12 cellular contexts compared by ENCODE assay signal in the genomic region with DNA sequence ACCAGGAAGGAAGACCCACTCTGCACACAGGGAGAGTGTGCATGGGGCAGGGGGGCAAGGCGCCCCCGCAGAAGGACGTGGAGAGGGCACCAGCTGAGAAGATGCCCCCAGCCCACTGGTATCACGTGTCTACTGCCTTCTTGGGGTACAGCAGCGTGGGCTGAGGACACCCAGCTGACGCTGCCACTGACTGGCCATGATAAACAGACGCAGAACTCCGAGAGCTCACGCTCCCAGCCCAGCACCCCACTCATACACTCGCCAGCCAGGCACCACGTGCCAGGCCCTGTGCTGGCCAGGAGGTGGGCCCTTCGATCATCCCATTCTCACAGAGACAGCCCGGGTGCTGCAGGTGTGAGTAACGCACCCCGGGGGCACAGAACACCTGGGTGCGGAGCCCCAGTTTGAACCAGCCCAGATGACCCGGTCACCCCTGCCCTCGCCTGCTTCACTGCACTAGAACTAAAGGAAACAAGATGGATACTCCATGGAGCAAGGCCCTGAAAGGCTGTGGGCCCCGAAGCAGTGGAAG.
A peak's percentile ranks its signal among the peaks of the same experiment; 100 is the strongest.
DNase-seq lines count a peak whose midpoint lies in the region; ATAC-seq and TF ChIP-seq lines count a peak whose summit lies in the region.
"Had no signal": no experiment of that assay in that cellular context is flagged by ENCODE, and none has a peak within 500 bp of the region (broad histone marks: within the 10 kb centered on the region; RNA-seq: fewer than 3 reads in every experiment).

No MANE protein-coding gene starts in this region.

- ATAC-seq in GM23338: no peak; the same call in 2 of the 3 replicates
- ATAC-seq in activated CD8-positive, alpha-beta T cell treated with anti-CD3 and anti-CD28 coated beads for 36 hours: no peak
- ATAC-seq: PC-3 had no signal

- no peaks in the 10 kb centered on the region for H3K9me3 Mint-ChIP-seq in GM23338
- peaks cover 5% of the 10 kb centered on the region for H3K9me3 Mint-ChIP-seq in glutamatergic neuron (ENCODE audit: unreplicated experiment)
- H3K9me3 Mint-ChIP-seq in neural progenitor cell: peaks cover 11% of the 10 kb centered on the region
- H3K9me3 Mint-ChIP-seq in activated CD8-positive, alpha-beta T cell treated with anti-CD3 and anti-CD28 coated beads for 36 hours: peaks cover 14% of the 10 kb centered on the region

- H3K9me3 ChIP-seq in BLaER1: peaks cover 22% of the 10 kb centered on the region
- H3K9me3 ChIP-seq in neural progenitor cell (ENCODE audit: low read depth): no peaks in the 10 kb centered on the region

- H3F3A ChIP-seq in GM23338 (replicated peaks; ENCODE audit: low read depth): no peaks in the 10 kb centered on the region
- H3F3A ChIP-seq in neural progenitor cell (ENCODE audit: low read depth): peaks cover 3% of the 10 kb centered on the region

- H3K9me2 ChIP-seq in GM23338 (ENCODE audit: insufficient read depth): no peaks in the 10 kb centered on the region

- no peak for TF ChIP-seq CTCF in GM23338 (conservative IDR thresholded peaks at IDR 0.05; ENCODE audit: low read depth in 2 of 2)
- no peak for TF ChIP-seq CTCF in glutamatergic neuron (IDR thresholded peaks at IDR 0.05; ENCODE audit: partially characterized antibody, unreplicated experiment)
- TF ChIP-seq CTCF in neural progenitor cell (IDR thresholded peaks at IDR 0.05): no peak
- TF ChIP-seq CTCF in activated CD8-positive, alpha-beta T cell treated with anti-CD3 and anti-CD28 coated beads for 36 hours (IDR thresholded peaks at IDR 0.05): no peak

- H3K27ac Mint-ChIP-seq in GM23338 (peak overlapping the region; percentile 91), glutamatergic neuron (ENCODE audit: unreplicated experiment) (peak overlapping the region; percentile 45), neural progenitor cell (peak overlapping the region; percentile 79)
- H3K27ac Mint-ChIP-seq in activated CD8-positive, alpha-beta T cell treated with anti-CD3 and anti-CD28 coated beads for 36 hours: no peak overlapping the region

- H3K4me2 ChIP-seq in BLaER1 (peak overlapping the region; percentile 65), GM23338 (no peak overlapping the region), neural progenitor cell (no peak overlapping the region)

- intact Hi-C loops in activated CD8-positive, alpha-beta T cell treated with anti-CD3 and anti-CD28 coated beads for 36 hours (cut with micrococcal nuclease): loop anchor here (10.0 kb wide), 1 partner anchor 108 kb away; no protein-coding TSS in a partner anchor

- H3K4me1 ChIP-seq in BLaER1: peaks cover 78% of the 10 kb centered on the region
- H3K4me1 ChIP-seq in GM23338 (ENCODE audit: insufficient read depth): no peaks in the 10 kb centered on the region
- peaks cover 8% of the 10 kb centered on the region for H3K4me1 ChIP-seq in neural progenitor cell

- H3K27ac ChIP-seq in BLaER1 (peak overlapping the region; percentile 60), GM23338 (ENCODE audit: low read depth) (no peak overlapping the region), neural progenitor cell (no peak overlapping the region)

- peaks cover 21% of the 10 kb centered on the region for H3K4me1 Mint-ChIP-seq in GM23338
- H3K4me1 Mint-ChIP-seq in glutamatergic neuron (ENCODE audit: low read depth, unreplicated experiment): peaks cover 11% of the 10 kb centered on the region
- peaks cover 33% of the 10 kb centered on the region for H3K4me1 Mint-ChIP-seq in neural progenitor cell
- peaks cover 40% of the 10 kb centered on the region for H3K4me1 Mint-ChIP-seq in activated CD8-positive, alpha-beta T cell treated with anti-CD3 and anti-CD28 coated beads for 36 hours (ENCODE audit: low read depth)

- no peak overlapping the region for H3K4me3 ChIP-seq in BLaER1
- no peak overlapping the region for H3K4me3 ChIP-seq in GM23338
- no peak overlapping the region for H3K4me3 ChIP-seq in neural progenitor cell

- H3K9ac ChIP-seq in BLaER1: peak overlapping the region; percentile 7
- peak overlapping the region; percentile 16 for H3K9ac ChIP-seq in neural progenitor cell

- H4K20me1 ChIP-seq in BLaER1 (peaks cover 82% of the 10 kb centered on the region), GM23338 (replicated peaks; ENCODE audit: insufficient read depth) (no peaks in the 10 kb centered on the region), neural progenitor cell (ENCODE audit: low read depth) (no peaks in the 10 kb centered on the region)

- H3K36me3 Mint-ChIP-seq in GM23338 (ENCODE audit: low read depth) (peaks cover 5% of the 10 kb centered on the region; the same call in 1 of the 3 replicates), glutamatergic neuron (ENCODE audit: unreplicated experiment) (peaks cover 13% of the 10 kb centered on the region), neural progenitor cell (peaks cover 15% of the 10 kb centered on the region)
- H3K36me3 Mint-ChIP-seq in activated CD8-positive, alpha-beta T cell treated with anti-CD3 and anti-CD28 coated beads for 36 hours (ENCODE audit: low read depth): peaks cover 17% of the 10 kb centered on the region

- peaks cover 7% of the 10 kb centered on the region; the same call in 1 of the 2 replicates for H3K79me2 ChIP-seq in GM23338 (replicated peaks; ENCODE audit: insufficient read depth)
- H3K79me2 ChIP-seq in neural progenitor cell (ENCODE audit: low read depth): no peaks in the 10 kb centered on the region

- H2AFZ ChIP-seq in GM23338 (no peak overlapping the region), neural progenitor cell (replicated peaks) (no peak overlapping the region)

- POLR2A ChIA-PET in activated CD8-positive, alpha-beta T cell treated with anti-CD3 and anti-CD28 coated beads for 36 hours (lab: Charles Lee): no interaction called here

- DNase-seq in GM23338 (ENCODE audit: low spot score): no peak
- no peak for DNase-seq in glutamatergic neuron
- no peak for DNase-seq in neural progenitor cell (ENCODE audit: low spot score)
- DNase-seq in NCI-H748 (lab: John Stamatoyannopoulos, UW; ENCODE audit: unreplicated experiment): no peak
- no peak for DNase-seq in activated CD4-positive, alpha-beta T cell treated with anti-CD3 and anti-CD28 coated beads for 1 hour
- no peak for DNase-seq in activated CD8-positive, alpha-beta T cell treated with anti-CD3 and anti-CD28 coated beads for 36 hours
- DNase-seq in NOMO-1 treated with DMSO at 0.1 percent for 48 hours (lab: John Stamatoyannopoulos, UW; ENCODE audit: unreplicated experiment): no peak
- DNase-seq: mesenchymal stem cell, NCI-H774, nucleus accumbens, PC-3 had no signal

- H3K27me3 Mint-ChIP-seq in GM23338 (ENCODE audit: insufficient read depth, low read depth, poor library complexity) (peaks cover 12% of the 10 kb centered on the region), glutamatergic neuron (ENCODE audit: unreplicated experiment) (peaks cover 9% of the 10 kb centered on the region), neural progenitor cell (ENCODE audit: insufficient read depth, low read depth) (peaks cover 4% of the 10 kb centered on the region)
- no peaks in the 10 kb centered on the region for H3K27me3 Mint-ChIP-seq in activated CD8-positive, alpha-beta T cell treated with anti-CD3 and anti-CD28 coated beads for 36 hours

- H3K36me3 ChIP-seq in BLaER1 (peaks cover 24% of the 10 kb centered on the region), GM23338 (ENCODE audit: insufficient read depth) (no peaks in the 10 kb centered on the region; the same call in 1 of the 2 replicates), neural progenitor cell (no peaks in the 10 kb centered on the region)

- no peaks in the 10 kb centered on the region for H3K27me3 ChIP-seq in BLaER1
- no peaks in the 10 kb centered on the region for H3K27me3 ChIP-seq in GM23338 (ENCODE audit: insufficient read depth)
- no peaks in the 10 kb centered on the region for H3K27me3 ChIP-seq in neural progenitor cell

- no peak overlapping the region for H3K4me3 Mint-ChIP-seq in GM23338
- no peak overlapping the region for H3K4me3 Mint-ChIP-seq in glutamatergic neuron (ENCODE audit: unreplicated experiment)
- no peak overlapping the region for H3K4me3 Mint-ChIP-seq in neural progenitor cell
- no peak overlapping the region for H3K4me3 Mint-ChIP-seq in activated CD8-positive, alpha-beta T cell treated with anti-CD3 and anti-CD28 coated beads for 36 hours

- CTCF ChIA-PET in activated CD8-positive, alpha-beta T cell treated with anti-CD3 and anti-CD28 coated beads for 36 hours (lab: Charles Lee): no interaction called here

TF ChIP-seq in GM23338, 12 proteins besides CTCF, POLR2A, EP300 and RAD21 (continues in another document):
- TF ChIP-seq EZH2 (IDR thresholded peaks at IDR 0.05; ENCODE audit: low read depth, unreplicated experiment) (no peak), JUNB (IDR thresholded peaks at IDR 0.05; ENCODE audit: unreplicated experiment) (no peak)
